Comparison of ENCODE assay signal across 8 cellular contexts in genomic region chr6:2999005-2999620, GRCh38. TPM values are rescaled to one million over a fixed set of nuclear protein-coding genes. Genes with fewer than 3 reads are reported as not detected.
DNase-seq lines count a peak whose midpoint lies in the region; ATAC-seq and TF ChIP-seq lines count a peak whose summit lies in the region.

No MANE protein-coding gene starts in this region.

- H3K27me3 Mint-ChIP-seq in GM23338 (ENCODE audit: insufficient read depth, low read depth, poor library complexity) = peaks cover 3% of the 10 kb centered on the region

- ATAC-seq in GM23338 = peak; percentile 1

- peak overlapping the region; percentile 78 for H3K4me3 Mint-ChIP-seq in GM23338

- H3K36me3 ChIP-seq in ES-I3 (ENCODE audit: insufficient read depth, low read length) (peaks cover 4% of the 10 kb centered on the region), GM23338 (ENCODE audit: insufficient read depth) (no peaks in the 10 kb centered on the region), MM.1S (replicated peaks; ENCODE audit: insufficient read depth, low read length) (no peaks in the 10 kb centered on the region), adrenal gland (replicated peaks in 1 of 2) (peaks cover 0 to 3% of the 10 kb centered on the region in 2 donors), skeletal muscle tissue (ENCODE audit: control insufficient read depth in 3 of 3, insufficient read depth in 3 of 3, low read length in 3 of 3) (peaks cover 0 to under 1% (median under 1%) of the 10 kb centered on the region in 3 donors)

- H3K9me3 ChIP-seq in ES-I3 (ENCODE audit: control insufficient read depth, insufficient read depth, low read length) (no peaks in the 10 kb centered on the region), MM.1S (replicated peaks; ENCODE audit: insufficient read depth, low read length) (no peaks in the 10 kb centered on the region), adrenal gland (replicated peaks in 1 of 3) (no peaks in the 10 kb centered on the region), skeletal muscle tissue (ENCODE audit: control insufficient read depth in 3 of 3, low read length in 3 of 3) (no peaks in the 10 kb centered on the region)

- peak overlapping the region; percentile 88; the same call in 1 of the 2 replicates for H3K27ac ChIP-seq in GM23338 (ENCODE audit: low read depth)
- no peak overlapping the region for H3K27ac ChIP-seq in MM.1S (ENCODE audit: low read length)
- peak overlapping the region; percentile 65 to 98 (median 88) for H3K27ac ChIP-seq in adrenal gland
- peak overlapping the region; percentile 60 for H3K27ac ChIP-seq in skeletal muscle tissue (ENCODE audit: low read depth, low read length)

- H3K9me3 Mint-ChIP-seq in GM23338 = no peaks in the 10 kb centered on the region

- H3K9me2 ChIP-seq in GM23338 (ENCODE audit: insufficient read depth) = no peaks in the 10 kb centered on the region
- no peaks in the 10 kb centered on the region for H3K9me2 ChIP-seq in MM.1S (replicated peaks; ENCODE audit: insufficient read depth, low read length)

- peaks cover 25% of the 10 kb centered on the region; the same call in 2 of the 3 replicates for H3K4me1 Mint-ChIP-seq in GM23338

- H4K20me1 ChIP-seq in GM23338 (replicated peaks; ENCODE audit: insufficient read depth) (no peaks in the 10 kb centered on the region; the same call in 1 of the 2 replicates), MM.1S (ENCODE audit: insufficient read depth, low read length) (no peaks in the 10 kb centered on the region; the same call in 1 of the 2 replicates)

- peak overlapping the region; percentile 97 for H3K4me3 ChIP-seq in GM23338
- H3K4me3 ChIP-seq in MM.1S (ENCODE audit: low read length) = peak overlapping the region; percentile 68
- H3K4me3 ChIP-seq in adrenal gland = peak overlapping the region in 2 of 4 donors; percentile 59 to 83
- H3K4me3 ChIP-seq in iPS-11a (ENCODE audit: low read depth, low read length) = peak overlapping the region; percentile 41
- H3K4me3 ChIP-seq in skeletal muscle tissue (ENCODE audit: low read length in 3 of 3) = peak overlapping the region; percentile 73 to 83 (median 80)

- H3K79me2 ChIP-seq in GM23338 (replicated peaks; ENCODE audit: insufficient read depth) (peaks cover 25% of the 10 kb centered on the region), MM.1S (ENCODE audit: low read length) (0 out of 2 replicates have a peak, but pooled peaks cover 5% of the 10 kb centered on the region)

- TF ChIP-seq POLR2A in adrenal gland (IDR thresholded peaks at IDR 0.05) = peak in 1 of 2 donors; percentile 41

- intact Hi-C loops in adrenal gland (cut with DNase I) = loop anchor here (5.0 kb wide), 1 partner anchor 58 kb away; no protein-coding TSS in a partner anchor

- H3K4me1 ChIP-seq in ES-I3 (ENCODE audit: insufficient read depth, low read length) = 0 out of 2 replicates have a peak, but pooled peaks cover 6% of the 10 kb centered on the region
- peaks cover 20% of the 10 kb centered on the region for H3K4me1 ChIP-seq in GM23338 (ENCODE audit: insufficient read depth)
- H3K4me1 ChIP-seq in MM.1S (ENCODE audit: low read length) = peaks cover 10% of the 10 kb centered on the region; the same call in 1 of the 2 replicates
- H3K4me1 ChIP-seq in adrenal gland (replicated peaks in 1 of 2) = peaks cover 15 to 31% of the 10 kb centered on the region in 2 donors
- peaks cover 15 to 30% (median 22%) of the 10 kb centered on the region in 3 donors for H3K4me1 ChIP-seq in skeletal muscle tissue (ENCODE audit: control insufficient read depth in 3 of 3, insufficient read depth in 3 of 3, low read length in 3 of 3)

- no peak for DNase-seq in GM23338 (ENCODE audit: low spot score)
- no peak for DNase-seq in MM.1S
- peak in 6 of 7 donors; percentile 93 to 95 (median 94) for DNase-seq in adrenal gland
- DNase-seq in DMS 273 treated with DMSO at 0.1 percent for 48 hours (lab: John Stamatoyannopoulos, UW) = no peak
- DNase-seq in NCI-H446 treated with DMSO at 0.1 percent for 48 hours (lab: John Stamatoyannopoulos, UW) = no peak

- 0 to 1% (median 1%) methylated on average over 25 to 30 of the region's 30 CpGs for WGBS in adrenal gland, 4 donors

- H3K9ac ChIP-seq in ES-I3 (ENCODE audit: low read depth, low read length) (peak overlapping the region; percentile 71), MM.1S (ENCODE audit: low read length) (peak overlapping the region; percentile 8; the same call in 1 of the 2 replicates), skeletal muscle tissue (ENCODE audit: low read depth in 1 of 3, low read length in 3 of 3) (peak overlapping the region; percentile 57 to 80 (median 70))

- H3K27ac Mint-ChIP-seq in GM23338 = no peak overlapping the region; the same call in 1 of the 2 replicates

- no peak for TF ChIP-seq CTCF in GM23338 (conservative IDR thresholded peaks at IDR 0.05; ENCODE audit: low read depth in 2 of 2)
- TF ChIP-seq CTCF in MM.1S (IDR thresholded peaks at IDR 0.05; ENCODE audit: low read length) = no peak
- TF ChIP-seq CTCF in adrenal gland (IDR thresholded peaks at IDR 0.05) = no peak

- H3F3A ChIP-seq in GM23338 (replicated peaks; ENCODE audit: low read depth) = 0 out of 2 replicates have a peak, but pooled peaks cover 6% of the 10 kb centered on the region
- H3F3A ChIP-seq in MM.1S (ENCODE audit: insufficient read depth, low read length) = 0 out of 2 replicates have a peak, but pooled peaks cover 5% of the 10 kb centered on the region

- H2AFZ ChIP-seq in GM23338 (peak overlapping the region; percentile 85), MM.1S (ENCODE audit: low read length) (peak overlapping the region; percentile 95)

- H3K27me3 ChIP-seq in GM23338 (ENCODE audit: insufficient read depth) (0 out of 2 replicates have a peak, but pooled peaks cover 5% of the 10 kb centered on the region), MM.1S (replicated peaks; ENCODE audit: insufficient read depth, low read length) (no peaks in the 10 kb centered on the region), adrenal gland (no peaks in the 10 kb centered on the region), skeletal muscle tissue (ENCODE audit: control insufficient read depth in 3 of 3, insufficient read depth in 3 of 3, low read length in 3 of 3) (no peaks in the 10 kb centered on the region)

- H3K36me3 Mint-ChIP-seq in GM23338 (ENCODE audit: low read depth) = peaks cover 28% of the 10 kb centered on the region

- H3K4me2 ChIP-seq in GM23338 (peak overlapping the region; percentile 99), MM.1S (ENCODE audit: low read depth, low read length) (peak overlapping the region; percentile 94)

TF ChIP-seq in GM23338, 12 proteins besides CTCF, POLR2A, EP300 and RAD21:
- no peak for TF ChIP-seq REST (IDR thresholded peaks at IDR 0.05; ENCODE audit: unreplicated experiment)
- TF ChIP-seq ETS1 (IDR thresholded peaks at IDR 0.05) = no peak

RNA-seq across cellular contexts. Expression of gene NQO2, which starts 0.6 kb away (rescaled TPM):
- total RNA-seq in GM23338 (2014; rRNA removed; shearing (Covaris generic)) = 117 and 125 TPM in 2 replicates
- polyA plus RNA-seq in GM23338 (2016; fragmentation: Nextera tagmentation; extraction: Ambion mirVana) = 159 and 173 TPM in 2 replicates
- total RNA-seq in adrenal gland = 100 to 1,000 TPM; 133 to 200 (median 146) TPM
- 100 to 1,000 TPM; 100 to 177 (median 158) TPM for polyA plus RNA-seq in adrenal gland
- total RNA-seq in skeletal muscle tissue = 5.7 TPM

RNA-seq across cellular contexts. Expression of gene SERPINB6, which starts 27.7 kb away (rescaled TPM):
- total RNA-seq in GM23338 (2014; rRNA removed; shearing (Covaris generic)) = 37.6 and 38.5 TPM in 2 replicates
- polyA plus RNA-seq in GM23338 (2016; fragmentation: Nextera tagmentation; extraction: Ambion mirVana) (25.9 and 26.0 TPM in 2 replicates), adrenal gland (100 to 1,000 TPM; 161 to 332 (median 229) TPM)
- total RNA-seq in adrenal gland (100 to 1,000 TPM; 161 to 258 (median 209) TPM), skeletal muscle tissue (52.7 TPM)

Comparison
In these comparisons a context has a peak if more than half of its experiments do, and no peak if none do; other contexts are left out.
1. H3K9ac ChIP-seq: peak in every context shown above with its lines; median percentile 71 in ES-I3; 70 in skeletal muscle tissue; 8 in MM.1S.
2. DNase-seq: peak in adrenal gland (6 of 7); none in GM23338 (single experiment), MM.1S (single experiment), DMS 273 treated with DMSO at 0.1 percent for 48 hours (single experiment) and NCI-H446 treated with DMSO at 0.1 percent for 48 hours (single experiment).
3. RNA of gene NQO2, which starts 0.6 kb away (total RNA-seq): 133 to 200 TPM in adrenal gland and 117 to 125 TPM in GM23338; 5.7 TPM in skeletal muscle tissue (single experiment); every median in the first group is over 10 times any median in the second.